Comparison of ENCODE assay signal across 1 cellular context in genomic region chr1:210330279-210330866, GRCh38.
TF ChIP-seq lines count a peak whose summit lies in the region.

No MANE protein-coding gene starts in this region.

TF ChIP-seq in HEK293, 187 proteins besides CTCF, POLR2A, EP300 and RAD21 (continued from another document):
- TF ChIP-seq PRDM10 (tag by site-specific recombination; IDR thresholded peaks at IDR 0.05), result peak; percentile 62
- peak; percentile 61; the same call in 1 of the 2 replicates for TF ChIP-seq ZNF660 (tag by site-specific recombination; IDR thresholded peaks at IDR 0.05)
- TF ChIP-seq ZFHX2 (tag by site-specific recombination; conservative IDR thresholded peaks at IDR 0.05), result peak; percentile 14; the same call in 1 of the 2 replicates
- no peak for TF ChIP-seq ZNF530 (tag by site-specific recombination; IDR thresholded peaks at IDR 0.05; ENCODE audit: low read depth)
- TF ChIP-seq ZNF707 (tag by site-specific recombination; IDR thresholded peaks at IDR 0.05), result no peak
- TF ChIP-seq ZBTB10 (tag by site-specific recombination; IDR thresholded peaks at IDR 0.05), result 0 out of 2 replicates have a peak, but pooled peaks have one; percentile 34
- TF ChIP-seq ZNF692 (tag by site-specific recombination; IDR thresholded peaks at IDR 0.05), result peak; percentile 74
- peak; percentile 47; the same call in 1 of the 2 replicates for TF ChIP-seq ZNF501 (tag by site-specific recombination; IDR thresholded peaks at IDR 0.05)
- TF ChIP-seq ZNF394 (tag by site-specific recombination; IDR thresholded peaks at IDR 0.05; ENCODE audit: borderline replicate concordance), result no peak
- no peak for TF ChIP-seq ZNF830 (tag by site-specific recombination; IDR thresholded peaks at IDR 0.05; ENCODE audit: low read depth)
- TF ChIP-seq KLF10 (tag by site-specific recombination; IDR thresholded peaks at IDR 0.05), result 0 out of 2 replicates have a peak, but pooled peaks have one; percentile 57
- peak; percentile 55; the same call in 1 of the 2 replicates for TF ChIP-seq WT1 (tag by site-specific recombination; IDR thresholded peaks at IDR 0.05)
- no peak for TF ChIP-seq ZNF529 (tag by site-specific recombination; IDR thresholded peaks at IDR 0.05; ENCODE audit: insufficient replicate concordance)
- TF ChIP-seq ZFP69B (tag by site-specific recombination; IDR thresholded peaks at IDR 0.05), result 0 out of 2 replicates have a peak, but pooled peaks have one; percentile 10
- peak; percentile 43 for TF ChIP-seq ZNF629 (tag by site-specific recombination; IDR thresholded peaks at IDR 0.05)
- TF ChIP-seq TCF7L2 (IDR thresholded peaks at IDR 0.05; ENCODE audit: borderline replicate concordance, low read depth, low read length), result 0 out of 2 replicates have a peak, but pooled peaks have one; percentile 16
- no peak for TF ChIP-seq ZNF785 (tag by site-specific recombination; IDR thresholded peaks at IDR 0.05)
- no peak for TF ChIP-seq ZNF621 (tag by site-specific recombination; IDR thresholded peaks at IDR 0.05)
- no peak for TF ChIP-seq ZBTB17 (tag by site-specific recombination; IDR thresholded peaks at IDR 0.05)
- TF ChIP-seq SALL2 (tag by site-specific recombination; IDR thresholded peaks at IDR 0.05; ENCODE audit: borderline replicate concordance), result no peak
- peak; percentile 70 for TF ChIP-seq PRDM6 (tag by site-specific recombination; IDR thresholded peaks at IDR 0.05)
- no peak for TF ChIP-seq ZNF335 (tag by site-specific recombination; conservative IDR thresholded peaks at IDR 0.05)
- TF ChIP-seq SP7 (tag by site-specific recombination; IDR thresholded peaks at IDR 0.05), result peak; percentile 55; the same call in 1 of the 2 replicates
- TF ChIP-seq IKZF3 (tag by site-specific recombination; IDR thresholded peaks at IDR 0.05), result peak; percentile 80; the same call in 1 of the 2 replicates
- peak; percentile 52 for TF ChIP-seq ZIC2 (tag by site-specific recombination; IDR thresholded peaks at IDR 0.05)
- no peak for TF ChIP-seq ZNF561 (tag by site-specific recombination; IDR thresholded peaks at IDR 0.05; ENCODE audit: borderline replicate concordance)
- TF ChIP-seq ZNF513 (tag by site-specific recombination; IDR thresholded peaks at IDR 0.05), result 0 out of 2 replicates have a peak, but pooled peaks have one; percentile 25
- peak; percentile 23; the same call in 1 of the 2 replicates for TF ChIP-seq ZBTB44 (tag by site-specific recombination; IDR thresholded peaks at IDR 0.05)
- TF ChIP-seq ZNF223 (tag by site-specific recombination; IDR thresholded peaks at IDR 0.05), result peak; percentile 84; the same call in 1 of the 2 replicates
- TF ChIP-seq ZBTB8A (tag by site-specific recombination; IDR thresholded peaks at IDR 0.05), result 0 out of 2 replicates have a peak, but pooled peaks have one; percentile 26
- TF ChIP-seq ZNF544 (tag by site-specific recombination; IDR thresholded peaks at IDR 0.05), result no peak
- no peak for TF ChIP-seq MEIS1 (CRISPR knock-in tag; IDR thresholded peaks at IDR 0.05; ENCODE audit: borderline replicate concordance)
- TF ChIP-seq ZNF571 (tag by site-specific recombination; IDR thresholded peaks at IDR 0.05), result no peak
